Comparison of ENCODE assay signal across 23 cellular contexts in genomic region chr2:102951249-102951648, GRCh38.
"Had no signal": no experiment of that assay in that cellular context is flagged by ENCODE, and none has a peak within 500 bp of the region (broad histone marks: within the 10 kb centered on the region; RNA-seq: fewer than 3 reads in every experiment).

No MANE protein-coding gene starts in this region.

- H3K27me3 Mint-ChIP-seq: dendritic cell treated with granulocyte-macrophage colony-stimulating factor and Interleukin-4, amounts not matched to agents 40 ng/mL and 50 ng/mL, for 4 days; effector memory CD8-positive, alpha-beta T cell; naive thymus-derived CD4-positive, alpha-beta T cell had no signal

- H3K4me3 ChIP-seq: colonic mucosa, esophagus squamous epithelium, gastroesophageal sphincter, heart right ventricle, left lung, lower lobe of right lung had no signal

- H3K27me3 ChIP-seq: colonic mucosa, esophagus squamous epithelium, foreskin keratinocyte, gastroesophageal sphincter, left lung had no signal

- H3K4me1 Mint-ChIP-seq: endodermal cell; naive thymus-derived CD4-positive, alpha-beta T cell; natural killer cell had no signal

- H3K36me3 Mint-ChIP-seq: naive thymus-derived CD4-positive, alpha-beta T cell; natural killer cell had no signal

- H3K9me3 Mint-ChIP-seq: dendritic cell treated with granulocyte-macrophage colony-stimulating factor and Interleukin-4, amounts not matched to agents 40 ng/mL and 50 ng/mL, for 4 days; endodermal cell; natural killer cell had no signal

- H3K36me3 ChIP-seq: colonic mucosa, esophagus squamous epithelium, gastroesophageal sphincter, heart right ventricle, left lung, lower lobe of right lung had no signal

- H3K27ac ChIP-seq: colonic mucosa, epithelial cell of prostate, esophagus squamous epithelium, foreskin keratinocyte, gastroesophageal sphincter, heart right ventricle, left lung, lower lobe of right lung had no signal

- DNase-seq: colonic mucosa; cortex of kidney; effector CD8-positive, alpha-beta T cell; effector memory CD8-positive, alpha-beta T cell; endodermal cell; erythroblast; esophagus squamous epithelium; head of caudate nucleus; heart right ventricle; hippocampal formation; left cardiac atrium; left lung; left ventricle myocardium superior; lower lobe of right lung; mesendoderm; midbrain; naive thymus-derived CD4-positive, alpha-beta T cell; natural killer cell had no signal

- ATAC-seq: effector memory CD8-positive, alpha-beta T cell; esophagus mucosa; foreskin keratinocyte; gastroesophageal sphincter; left cardiac atrium; left lung; left ventricle myocardium superior; lower lobe of right lung; naive thymus-derived CD4-positive, alpha-beta T cell; natural killer cell had no signal

- H3K4me3 Mint-ChIP-seq: dendritic cell treated with granulocyte-macrophage colony-stimulating factor and Interleukin-4, amounts not matched to agents 40 ng/mL and 50 ng/mL, for 4 days; effector memory CD8-positive, alpha-beta T cell; endodermal cell; naive thymus-derived CD4-positive, alpha-beta T cell; natural killer cell had no signal

- H3K27ac Mint-ChIP-seq: dendritic cell treated with granulocyte-macrophage colony-stimulating factor and Interleukin-4, amounts not matched to agents 40 ng/mL and 50 ng/mL, for 4 days; effector memory CD8-positive, alpha-beta T cell; endodermal cell; naive thymus-derived CD4-positive, alpha-beta T cell; natural killer cell had no signal

- H3K4me1 ChIP-seq: colonic mucosa, esophagus squamous epithelium, foreskin keratinocyte, gastroesophageal sphincter, heart right ventricle, left lung, lower lobe of right lung had no signal
